ENCODE assay signal across 12 cellular contexts in the genomic region with DNA sequence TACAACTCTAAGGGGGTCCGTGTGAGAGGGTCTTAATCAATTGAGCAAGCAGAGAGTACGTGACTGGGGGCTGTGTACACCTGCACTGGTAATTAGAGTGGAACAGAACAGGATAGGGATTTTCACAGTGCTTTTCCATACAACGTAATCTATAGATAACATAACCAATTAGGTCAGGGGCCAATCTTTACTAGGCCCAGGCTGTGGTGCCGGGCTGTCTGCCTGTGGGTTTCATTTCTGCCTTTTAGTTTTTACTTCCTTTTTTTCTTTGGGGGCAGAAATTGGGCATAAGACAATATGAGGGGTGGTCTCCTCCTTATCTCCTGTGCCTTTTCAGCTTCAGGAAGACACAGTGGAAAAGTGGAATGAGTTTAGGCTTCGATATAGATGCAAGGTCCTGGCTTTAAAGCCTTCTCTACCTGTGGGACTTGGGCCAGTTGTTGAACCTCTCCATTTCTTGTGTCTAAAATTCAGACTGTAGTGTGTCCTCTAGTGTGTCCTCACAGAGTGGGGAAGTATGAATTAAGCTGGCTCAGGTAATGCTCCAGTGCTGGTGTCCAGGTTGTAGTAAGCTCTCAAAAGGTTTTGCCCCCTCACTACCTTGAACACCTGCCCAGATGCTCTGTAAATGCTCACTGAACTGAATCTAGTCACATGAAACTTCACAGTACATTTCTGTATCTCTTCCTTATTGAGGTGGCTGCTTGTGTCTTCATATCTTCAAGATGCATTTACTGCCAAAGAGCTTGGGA.
DNase-seq lines count a peak whose midpoint lies in the region; ATAC-seq and TF ChIP-seq lines count a peak whose summit lies in the region.
"Had no signal": no experiment of that assay in that cellular context is flagged by ENCODE, and none has a peak within 500 bp of the region (broad histone marks: within the 10 kb centered on the region; RNA-seq: fewer than 3 reads in every experiment).

No MANE protein-coding gene starts in this region.

- H3K27ac ChIP-seq in OCI-LY3 (ENCODE audit: low read length) (peak overlapping the region; percentile 87), suprapubic skin (no peak overlapping the region), neural progenitor cell (no peak overlapping the region)

- no peak for TF ChIP-seq EP300 in suprapubic skin (IDR thresholded peaks at IDR 0.05)

- H3K9me3 ChIP-seq in OCI-LY3 (ENCODE audit: insufficient read depth, low read length), result peaks cover 11% of the 10 kb centered on the region; the same call in 1 of the 2 replicates
- no peaks in the 10 kb centered on the region for H3K9me3 ChIP-seq in suprapubic skin
- no peaks in the 10 kb centered on the region for H3K9me3 ChIP-seq in neural progenitor cell (ENCODE audit: low read depth)

- H3K36me3 ChIP-seq in OCI-LY3 (replicated peaks; ENCODE audit: low read depth, low read length), result peaks cover 14% of the 10 kb centered on the region
- H3K36me3 ChIP-seq in suprapubic skin, result no peaks in the 10 kb centered on the region
- no peaks in the 10 kb centered on the region for H3K36me3 ChIP-seq in neural progenitor cell

- peaks cover 75% of the 10 kb centered on the region for H3K4me1 ChIP-seq in OCI-LY3 (ENCODE audit: low read length)
- H3K4me1 ChIP-seq in suprapubic skin, result peaks cover 6% of the 10 kb centered on the region
- H3K4me1 ChIP-seq in neural progenitor cell, result peaks cover 14% of the 10 kb centered on the region

- no peak for TF ChIP-seq POLR2A in suprapubic skin (IDR thresholded peaks at IDR 0.05)

- 92% methylated on average over 5 of the region's 5 CpGs for WGBS in suprapubic skin

- DNase-seq in GDM1 (lab: John Stamatoyannopoulos, UW), result peak; percentile 9
- no peak for DNase-seq in suprapubic skin (ENCODE audit: low spot score in 2 of 2)
- DNase-seq in neural progenitor cell (ENCODE audit: low spot score), result no peak
- DNase-seq in effector memory CD8-positive, alpha-beta T cell, result no peak
- DNase-seq in putamen (ENCODE audit: low spot score), result no peak
- DNase-seq: AML-193; central memory CD4-positive, alpha-beta T cell; naive thymus-derived CD8-positive, alpha-beta T cell had no signal

- H4K20me1 ChIP-seq in OCI-LY3 (ENCODE audit: insufficient read depth, low read length) (no peaks in the 10 kb centered on the region), neural progenitor cell (ENCODE audit: low read depth) (no peaks in the 10 kb centered on the region)

- H3K79me2 ChIP-seq in OCI-LY3 (ENCODE audit: low read length) (no peaks in the 10 kb centered on the region), neural progenitor cell (ENCODE audit: low read depth) (no peaks in the 10 kb centered on the region)

- no peaks in the 10 kb centered on the region for H3K36me3 Mint-ChIP-seq in neural progenitor cell
- no peaks in the 10 kb centered on the region for H3K36me3 Mint-ChIP-seq in effector memory CD8-positive, alpha-beta T cell (ENCODE audit: insufficient read depth)
- H3K36me3 Mint-ChIP-seq: naive thymus-derived CD8-positive, alpha-beta T cell had no signal

- H2AFZ ChIP-seq in OCI-LY3 (ENCODE audit: low read depth, low read length) (peak overlapping the region; percentile 15; the same call in 1 of the 2 replicates), neural progenitor cell (replicated peaks) (no peak overlapping the region)

- H3K4me1 Mint-ChIP-seq in neural progenitor cell, result peaks cover 22% of the 10 kb centered on the region
- peaks cover 5 to 12% of the 10 kb centered on the region in 2 donors for H3K4me1 Mint-ChIP-seq in effector memory CD8-positive, alpha-beta T cell (ENCODE audit: low read depth in 2 of 2)

- H3K27me3 ChIP-seq in OCI-LY3 (ENCODE audit: low read depth, low read length) (no peaks in the 10 kb centered on the region), suprapubic skin (no peaks in the 10 kb centered on the region), neural progenitor cell (no peaks in the 10 kb centered on the region)

- H3K27me3 Mint-ChIP-seq in neural progenitor cell (ENCODE audit: insufficient read depth, low read depth), result peaks cover 4% of the 10 kb centered on the region
- peaks cover 0 to 2% of the 10 kb centered on the region in 2 donors for H3K27me3 Mint-ChIP-seq in effector memory CD8-positive, alpha-beta T cell
- H3K27me3 Mint-ChIP-seq: naive thymus-derived CD8-positive, alpha-beta T cell had no signal

- peaks cover 2% of the 10 kb centered on the region for H3K9me3 Mint-ChIP-seq in neural progenitor cell
- no peaks in the 10 kb centered on the region for H3K9me3 Mint-ChIP-seq in effector memory CD8-positive, alpha-beta T cell

- H3K4me3 ChIP-seq in OCI-LY3 (ENCODE audit: low read length) (peak overlapping the region; percentile 56), suprapubic skin (no peak overlapping the region), neural progenitor cell (no peak overlapping the region)

- H3F3A ChIP-seq in neural progenitor cell (ENCODE audit: low read depth), result no peaks in the 10 kb centered on the region

- peak overlapping the region; percentile 80 for H3K4me2 ChIP-seq in OCI-LY3 (ENCODE audit: low read length)
- H3K4me2 ChIP-seq in neural progenitor cell, result no peak overlapping the region

- no peak for TF ChIP-seq CTCF in OCI-LY3 (IDR thresholded peaks at IDR 0.05; ENCODE audit: low read depth, low read length)
- TF ChIP-seq CTCF in suprapubic skin (IDR thresholded peaks at IDR 0.05), result no peak
- TF ChIP-seq CTCF in neural progenitor cell (IDR thresholded peaks at IDR 0.05), result no peak

- no peak overlapping the region for H3K4me3 Mint-ChIP-seq in neural progenitor cell
- no peak overlapping the region for H3K4me3 Mint-ChIP-seq in effector memory CD8-positive, alpha-beta T cell

- ATAC-seq in GM19452 (IDR thresholded peaks at IDR 0.05; ENCODE audit: unreplicated experiment) (peak; percentile 45), HG03060 (IDR thresholded peaks at IDR 0.05; ENCODE audit: low read depth, unreplicated experiment) (peak; percentile 27)
- no peak for ATAC-seq in effector memory CD8-positive, alpha-beta T cell (replicated peaks)
- ATAC-seq: HCT116 had no signal

- H3K9ac ChIP-seq in OCI-LY3 (ENCODE audit: low read length) (peak overlapping the region; percentile 79), neural progenitor cell (no peak overlapping the region)

- H3K27ac Mint-ChIP-seq in neural progenitor cell, result no peak overlapping the region
- no peak overlapping the region for H3K27ac Mint-ChIP-seq in effector memory CD8-positive, alpha-beta T cell
